17 cellular contexts compared by ENCODE assay signal in genomic region chr5:109373932-109374331, GRCh38. TPM values are rescaled to one million over a fixed set of nuclear protein-coding genes. Genes with fewer than 3 reads are reported as not detected.
DNase-seq lines count a peak whose midpoint lies in the region; ATAC-seq and TF ChIP-seq lines count a peak whose summit lies in the region.
"Had no signal": no experiment of that assay in that cellular context is flagged by ENCODE, and none has a peak within 500 bp of the region (broad histone marks: within the 10 kb centered on the region; RNA-seq: fewer than 3 reads in every experiment).

No MANE protein-coding gene starts in this region.

- H3K36me3 ChIP-seq in SK-N-MC (ENCODE audit: insufficient read depth, low read length): peaks cover 30% of the 10 kb centered on the region

- H3K4me3 ChIP-seq in SK-N-MC: no peak overlapping the region

- ATAC-seq in activated naive CD8-positive, alpha-beta T cell treated with anti-CD3 and anti-CD28 coated beads, Interleukin-2, amount 50 U/mL, for 24 hours: no peak
- ATAC-seq in GM21576 (IDR thresholded peaks at IDR 0.05; ENCODE audit: unreplicated experiment): no peak

- no peaks in the 10 kb centered on the region for H3K27me3 Mint-ChIP-seq in activated naive CD8-positive, alpha-beta T cell
- H3K27me3 Mint-ChIP-seq in activated naive CD8-positive, alpha-beta T cell treated with anti-CD3 and anti-CD28 coated beads, Interleukin-2, amount 50 U/mL, for 24 hours: no peaks in the 10 kb centered on the region
- H3K27me3 Mint-ChIP-seq in brain (no peaks in the 10 kb centered on the region), nephron (ENCODE audit: low read depth) (no peaks in the 10 kb centered on the region)
- H3K27me3 Mint-ChIP-seq: B cell; CD4-positive, alpha-beta memory T cell had no signal

- H3K27ac Mint-ChIP-seq in activated naive CD8-positive, alpha-beta T cell: peak overlapping the region; percentile 58
- no peak overlapping the region for H3K27ac Mint-ChIP-seq in activated naive CD8-positive, alpha-beta T cell treated with anti-CD3 and anti-CD28 coated beads, Interleukin-2, amount 50 U/mL, for 24 hours
- H3K27ac Mint-ChIP-seq in brain (peak overlapping the region in 3 of 5 experiments; percentile 11 to 77 (median 46)), nephron (peak overlapping the region; percentile 49 to 54 (median 52))
- H3K27ac Mint-ChIP-seq: B cell had no signal

- DNase-seq in activated naive CD8-positive, alpha-beta T cell treated with anti-CD3 and anti-CD28 coated beads, Interleukin-2, amount 50 U/mL, for 24 hours: no peak
- DNase-seq in SK-N-MC (ENCODE audit: low read depth, low spot score) (no peak), NCI-H2029 (lab: John Stamatoyannopoulos, UW) (no peak), NCI-H128 (lab: John Stamatoyannopoulos, UW; ENCODE audit: unreplicated experiment) (no peak)
- DNase-seq: C1 segment of cervical spinal cord, COR-L47, DMS153, DMS79 treated with DMSO at 0.1 percent for 48 hours, GDM1, GOT3, H9 had no signal

- peak overlapping the region; percentile 48 for H3K27ac ChIP-seq in SK-N-MC

- H3K9ac ChIP-seq in SK-N-MC (ENCODE audit: insufficient read length): no peak overlapping the region

- H3K4me1 Mint-ChIP-seq in activated naive CD8-positive, alpha-beta T cell (ENCODE audit: low read depth): peaks cover 59% of the 10 kb centered on the region
- H3K4me1 Mint-ChIP-seq in activated naive CD8-positive, alpha-beta T cell treated with anti-CD3 and anti-CD28 coated beads, Interleukin-2, amount 50 U/mL, for 24 hours: peaks cover 32% of the 10 kb centered on the region
- H3K4me1 Mint-ChIP-seq in brain: peaks cover 68% of the 10 kb centered on the region
- peaks cover 16% of the 10 kb centered on the region for H3K4me1 Mint-ChIP-seq in nephron

- H3K4me3 Mint-ChIP-seq in activated naive CD8-positive, alpha-beta T cell: no peak overlapping the region
- no peak overlapping the region for H3K4me3 Mint-ChIP-seq in activated naive CD8-positive, alpha-beta T cell treated with anti-CD3 and anti-CD28 coated beads, Interleukin-2, amount 50 U/mL, for 24 hours
- H3K4me3 Mint-ChIP-seq in brain (no peak overlapping the region), nephron (no peak overlapping the region)
- H3K4me3 Mint-ChIP-seq: B cell; CD4-positive, alpha-beta memory T cell; H9 had no signal

- TF ChIP-seq CTCF in brain (conservative IDR thresholded peaks at IDR 0.05): no peak
- TF ChIP-seq CTCF in nephron (IDR thresholded peaks at IDR 0.05; ENCODE audit: unreplicated experiment in 3 of 3): no peak

- peaks cover 4% of the 10 kb centered on the region for H3K9me3 Mint-ChIP-seq in activated naive CD8-positive, alpha-beta T cell (ENCODE audit: low read depth)
- H3K9me3 Mint-ChIP-seq in activated naive CD8-positive, alpha-beta T cell treated with anti-CD3 and anti-CD28 coated beads, Interleukin-2, amount 50 U/mL, for 24 hours: no peaks in the 10 kb centered on the region
- peaks cover 1 to 5% (median 2%) of the 10 kb centered on the region in 5 experiments for H3K9me3 Mint-ChIP-seq in brain
- peaks cover 2% of the 10 kb centered on the region for H3K9me3 Mint-ChIP-seq in nephron

- H3K36me3 Mint-ChIP-seq in activated naive CD8-positive, alpha-beta T cell: peaks cover 21% of the 10 kb centered on the region
- H3K36me3 Mint-ChIP-seq in activated naive CD8-positive, alpha-beta T cell treated with anti-CD3 and anti-CD28 coated beads, Interleukin-2, amount 50 U/mL, for 24 hours (ENCODE audit: low read depth): peaks cover 34% of the 10 kb centered on the region
- H3K36me3 Mint-ChIP-seq in brain (peaks cover 87% of the 10 kb centered on the region), nephron (ENCODE audit: low read depth) (peaks cover 60% of the 10 kb centered on the region)

- H3K9me3 ChIP-seq in SK-N-MC (ENCODE audit: low read depth, low read length): peaks cover under 1% of the 10 kb centered on the region; the same call in 1 of the 2 replicates

RNA-seq across cellular contexts. Expression of gene PJA2, which starts 35.8 kb away (rescaled TPM):
- polyA plus RNA-seq in brain (ENCODE audit: insufficient read depth, low read depth, low replicate concordance): 51.2 TPM
